ENCODE assay signal across 8 cellular contexts in the genomic region with DNA sequence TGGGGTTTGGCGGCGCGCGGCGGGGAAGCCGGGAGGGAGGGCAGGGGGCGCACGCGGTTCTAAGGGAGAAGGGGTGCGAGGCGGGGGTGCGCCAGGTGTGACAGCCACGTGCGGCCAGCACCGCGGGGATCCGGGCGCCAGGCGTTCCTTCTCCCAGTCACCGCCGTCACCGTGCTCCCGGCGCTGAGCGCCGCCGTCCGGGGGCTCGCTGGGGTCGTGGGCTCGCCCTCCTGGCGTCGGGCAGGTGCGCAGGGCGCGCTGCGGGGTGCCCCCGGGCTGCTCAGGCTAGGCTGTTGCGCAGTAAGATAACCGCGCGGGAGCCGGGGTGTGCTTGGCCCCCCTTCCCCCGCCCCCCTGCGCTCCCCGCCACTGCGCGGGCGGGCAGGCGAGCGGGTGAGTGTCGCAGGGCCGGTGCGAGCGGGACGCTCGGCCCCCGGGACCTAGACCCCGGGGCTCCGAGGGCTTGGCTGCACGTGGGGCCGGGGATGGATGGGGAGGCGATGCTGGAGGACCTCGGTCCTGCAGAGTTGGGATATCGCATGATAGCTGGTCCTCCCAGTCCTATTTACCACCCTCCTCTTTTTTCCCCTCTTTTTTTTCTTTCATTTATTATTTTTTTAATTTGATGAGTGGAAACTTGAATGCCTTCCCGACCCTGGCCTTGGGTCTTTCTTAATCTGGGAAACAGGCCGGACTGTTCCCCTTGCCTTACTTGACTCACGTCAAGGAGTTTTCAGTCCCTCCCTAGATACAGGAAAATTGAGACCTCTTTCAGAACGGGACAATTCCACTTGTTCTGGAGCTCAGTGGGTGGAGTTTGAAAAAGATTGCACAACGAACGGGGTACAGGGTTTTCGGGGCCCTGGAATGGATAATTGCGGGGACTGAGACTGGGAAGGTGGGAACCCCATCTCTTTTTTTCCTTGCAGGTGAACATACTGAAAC. TPM values are rescaled to one million over a fixed set of nuclear protein-coding genes. Genes with fewer than 3 reads are reported as not detected.
DNase-seq lines count a peak whose midpoint lies in the region; ATAC-seq and TF ChIP-seq lines count a peak whose summit lies in the region.

No MANE protein-coding gene starts in this region.

- ATAC-seq in GM21529 (IDR thresholded peaks at IDR 0.05; ENCODE audit: unreplicated experiment): peak; percentile 18

- H3K36me3 ChIP-seq in NT2/D1 (ENCODE audit: insufficient read depth, insufficient read length, low read length) (peaks cover 20% of the 10 kb centered on the region), uterus (no peaks in the 10 kb centered on the region)

- no peaks in the 10 kb centered on the region for H3K27me3 Mint-ChIP-seq in osteocyte (ENCODE audit: unreplicated experiment)

- intact Hi-C loops in uterus (cut with DNase I; ENCODE audit: low total_unique reads): no loop called here

- H3K27me3 ChIP-seq in NT2/D1 (ENCODE audit: insufficient read depth, insufficient read length) (no peaks in the 10 kb centered on the region), uterus (no peaks in the 10 kb centered on the region)

- TF ChIP-seq CTCF in foreskin fibroblast (IDR thresholded peaks at IDR 0.05; ENCODE audit: low read depth, low read length) (no peak), osteocyte (IDR thresholded peaks at IDR 0.05) (no peak), uterus (IDR thresholded peaks at IDR 0.05) (no peak)

- peak overlapping the region; percentile 76 for H3K9ac ChIP-seq in NT2/D1 (ENCODE audit: insufficient read length, low read depth)

- no peaks in the 10 kb centered on the region for H3K4me1 ChIP-seq in NT2/D1 (ENCODE audit: insufficient read depth, insufficient read length)
- H3K4me1 ChIP-seq in uterus: no peaks in the 10 kb centered on the region

- H3K4me3 ChIP-seq in NT2/D1 (ENCODE audit: insufficient read length, low read depth): peak overlapping the region; percentile 76
- peak overlapping the region; percentile 66 to 71 for H3K4me3 ChIP-seq in foreskin fibroblast (ENCODE audit: low read depth in 1 of 2, low read length in 2 of 2)
- peak overlapping the region; percentile 63 to 93 for H3K4me3 ChIP-seq in uterus

- H3K9me3 ChIP-seq in NT2/D1 (ENCODE audit: insufficient read depth, low read length): no peaks in the 10 kb centered on the region
- no peaks in the 10 kb centered on the region for H3K9me3 ChIP-seq in uterus

- no peaks in the 10 kb centered on the region for H3K36me3 Mint-ChIP-seq in osteocyte (ENCODE audit: unreplicated experiment)

- H3K9me3 Mint-ChIP-seq in osteocyte (ENCODE audit: unreplicated experiment): no peaks in the 10 kb centered on the region

- H3K27ac Mint-ChIP-seq in osteocyte (ENCODE audit: unreplicated experiment): peak overlapping the region; percentile 59

- peak; percentile 31 for DNase-seq in CD1c-positive myeloid dendritic cell (ENCODE audit: extremely low spot score)
- DNase-seq in NT2/D1 (ENCODE audit: low read depth, low spot score): no peak
- peak; percentile 34 for DNase-seq in activated T-helper 9 cell treated with anti-CD3 and anti-CD28 coated beads, Interleukin-2, amount 50 U/mL, for 16 hours (ENCODE audit: low read depth)
- DNase-seq in foreskin fibroblast: peak; percentile 21 to 61
- no peak for DNase-seq in osteocyte (ENCODE audit: extremely low spot score, unreplicated experiment)
- peak; percentile 27 to 38 for DNase-seq in uterus
- DNase-seq in SHP77 (lab: John Stamatoyannopoulos, UW): no peak

- H3K4me3 Mint-ChIP-seq in osteocyte (ENCODE audit: unreplicated experiment): peak overlapping the region; percentile 84

- H3K27ac ChIP-seq in uterus: peak overlapping the region; percentile 84 to 94

- no peak for TF ChIP-seq POLR2A in uterus (IDR thresholded peaks at IDR 0.05)

- H3K4me1 Mint-ChIP-seq in osteocyte (ENCODE audit: unreplicated experiment): peaks cover 17% of the 10 kb centered on the region

RNA-seq across cellular contexts. Expression of a gene that starts 0.8 kb away (rescaled TPM):
- total RNA-seq in osteocyte (13.9 and 14.7 TPM in 2 replicates), uterus (10 to 100 TPM; 11.8 to 18.9 (median 13.1) TPM)

Comparison
In these comparisons a context has a peak if more than half of its experiments do, and no peak if none do; other contexts are left out.
1. DNase-seq: peak in CD1c-positive myeloid dendritic cell (single experiment), activated T-helper 9 cell treated with anti-CD3 and anti-CD28 coated beads, Interleukin-2, amount 50 U/mL, for 16 hours (single experiment), foreskin fibroblast (2 of 2) and uterus (2 of 2); none in NT2/D1 (single experiment), osteocyte (single experiment) and SHP77 (0 of 2).
2. Peak in every context shown above with its lines, with median percentiles within 50 percentile points of each other: H3K4me3 ChIP-seq.